ENCODE assay signal across 19 cellular contexts in the genomic region with DNA sequence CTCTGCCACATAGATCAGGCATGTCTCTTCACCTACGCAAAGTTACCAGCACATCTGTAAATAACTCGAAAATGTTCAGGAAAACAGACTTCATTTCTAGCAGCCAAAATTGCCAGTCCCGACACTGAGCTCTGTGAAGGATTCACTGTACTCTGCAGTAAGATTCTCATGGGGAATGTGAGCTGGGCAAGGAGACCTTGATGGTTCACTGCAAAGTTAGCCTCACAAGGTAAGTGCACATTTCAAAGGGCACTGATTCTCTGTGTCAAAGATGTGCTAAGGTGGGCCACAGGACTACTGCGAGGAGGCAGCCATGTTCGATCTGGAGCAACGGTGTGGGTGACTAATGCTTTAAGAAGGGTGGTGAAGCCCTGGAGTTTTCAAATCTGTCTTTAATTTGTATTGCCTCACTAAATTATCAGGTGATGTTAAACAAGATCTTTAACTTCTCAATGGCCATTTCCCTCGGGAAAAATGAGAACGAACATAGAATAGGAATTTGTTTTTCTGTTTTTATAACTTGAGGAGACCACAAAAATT.
"Had no signal": no experiment of that assay in that cellular context is flagged by ENCODE, and none has a peak within 500 bp of the region (broad histone marks: within the 10 kb centered on the region; RNA-seq: fewer than 3 reads in every experiment).

No MANE protein-coding gene starts in this region.

- H3K36me3 ChIP-seq: ascending aorta, transverse colon had no signal

- H3K27me3 Mint-ChIP-seq: activated naive CD4-positive, alpha-beta T cell treated with anti-CD3 and anti-CD28 coated beads, Interleukin-2, amount 50 U/mL, for 24 hours; central memory CD8-positive, alpha-beta T cell had no signal

- H3K4me3 ChIP-seq: ascending aorta, coronary artery, transverse colon had no signal

- DNase-seq: activated CD4-positive, alpha-beta T cell treated with anti-CD3 and anti-CD28 coated beads, Interleukin-2, amount 50 U/mL, for 1 hour; activated gamma-delta T cell; activated T-cell treated with anti-CD3 and anti-CD28 coated beads, Interleukin-2, amount 50 U/mL, for 72 hours; foreskin melanocyte; glutamatergic neuron; hypothalamus; islet precursor cell; midbrain; posterior cingulate gyrus; stimulated activated CD4-positive, alpha-beta T cell treated with anti-CD3 and anti-CD28 coated beads, Interleukin-2, amount 100 ng/mL, for 24 hours; stimulated activated naive CD8-positive, alpha-beta T cell treated with anti-CD3 and anti-CD28 coated beads, Interleukin-15, Interleukin-2, amounts not matched to agents 100 U/mL and 50 U/mL, for 24 hours; T-helper 1 cell; T-helper 9 cell had no signal

- ATAC-seq: activated T-cell treated with anti-CD3 and anti-CD28 coated beads, Interleukin-2, amount 50 U/mL, for 72 hours; stimulated activated naive CD8-positive, alpha-beta T cell treated with anti-CD3 and anti-CD28 coated beads, Interleukin-15, Interleukin-2, amounts not matched to agents 100 U/mL and 50 U/mL, for 24 hours had no signal

- H3K27me3 ChIP-seq: ascending aorta, transverse colon had no signal

- H3K27ac ChIP-seq: ascending aorta, coronary artery had no signal

- H3K4me3 Mint-ChIP-seq: activated naive CD4-positive, alpha-beta T cell treated with anti-CD3 and anti-CD28 coated beads, Interleukin-2, amount 50 U/mL, for 24 hours; activated T-cell treated with anti-CD3 and anti-CD28 coated beads, Interleukin-2, amount 50 U/mL, for 72 hours; central memory CD8-positive, alpha-beta T cell; nephron had no signal

- H3K9me3 Mint-ChIP-seq: activated naive CD4-positive, alpha-beta T cell treated with anti-CD3 and anti-CD28 coated beads, Interleukin-2, amount 50 U/mL, for 24 hours; activated T-cell treated with anti-CD3 and anti-CD28 coated beads, Interleukin-2, amount 50 U/mL, for 72 hours; central memory CD8-positive, alpha-beta T cell; nephron had no signal

- H3K27ac Mint-ChIP-seq: activated naive CD4-positive, alpha-beta T cell treated with anti-CD3 and anti-CD28 coated beads, Interleukin-2, amount 50 U/mL, for 24 hours; activated T-cell treated with anti-CD3 and anti-CD28 coated beads, Interleukin-2, amount 50 U/mL, for 72 hours; nephron had no signal

- H3K9me3 ChIP-seq: ascending aorta, transverse colon had no signal
